8 cellular contexts compared by ENCODE assay signal in genomic region chr3:38345879-38346583, GRCh38. TPM values are rescaled to one million over a fixed set of nuclear protein-coding genes. Genes with fewer than 3 reads are reported as not detected.
DNase-seq lines count a peak whose midpoint lies in the region; ATAC-seq, FAIRE-seq and TF ChIP-seq lines count a peak whose summit lies in the region.

No MANE protein-coding gene starts in this region.

- peak; percentile 36 for ATAC-seq in GM18870 (IDR thresholded peaks at IDR 0.05; ENCODE audit: unreplicated experiment)
- peak; percentile 26 for ATAC-seq in HG03196 (IDR thresholded peaks at IDR 0.05; ENCODE audit: unreplicated experiment)
- no peak for ATAC-seq in activated CD4-positive, CD25-positive, alpha-beta regulatory T cell treated with anti-CD3 and anti-CD28 coated beads, Interleukin-2, amount 50 U/mL, for 24 hours

- H3K27me3 Mint-ChIP-seq in nephron (ENCODE audit: low read depth), result peaks cover 17% of the 10 kb centered on the region

- H3K27me3 ChIP-seq in bronchial epithelial cell (ENCODE audit: control insufficient read depth, insufficient read depth, low read length), result no peaks in the 10 kb centered on the region

- FAIRE-seq in bronchial epithelial cell (lab: Jason Lieb, UNC), result no peak

- no peaks in the 10 kb centered on the region for H3K36me3 ChIP-seq in bronchial epithelial cell (ENCODE audit: control insufficient read depth, insufficient read depth, low read length)

- H3K27ac Mint-ChIP-seq in nephron, result peak overlapping the region in 1 of 3 experiments; percentile 63

- H3K4me3 Mint-ChIP-seq in nephron, result peak overlapping the region; percentile 84 to 90 (median 89)

- H3K4me3 ChIP-seq in bronchial epithelial cell (ENCODE audit: low read depth, low read length), result peak overlapping the region; percentile 76

- H3K9me3 Mint-ChIP-seq in nephron, result peaks cover 4% of the 10 kb centered on the region

- H3K36me3 Mint-ChIP-seq in nephron (ENCODE audit: low read depth), result no peaks in the 10 kb centered on the region

- no peak for DNase-seq in bronchial epithelial cell (ENCODE audit: low read depth)
- no peak for DNase-seq in COLO829 (ENCODE audit: low spot score)
- DNase-seq in NCI-H2107 treated with DMSO at 0.1 percent for 48 hours (lab: John Stamatoyannopoulos, UW; ENCODE audit: unreplicated experiment), result no peak
- no peak for DNase-seq in NCI-H187 (lab: John Stamatoyannopoulos, UW)

- H3K4me1 Mint-ChIP-seq in nephron, result no peaks in the 10 kb centered on the region

- TF ChIP-seq CTCF in bronchial epithelial cell (IDR thresholded peaks at IDR 0.05; ENCODE audit: insufficient read depth, low read length, severe bottlenecking) (no peak), nephron (IDR thresholded peaks at IDR 0.05; ENCODE audit: unreplicated experiment in 3 of 3) (no peak)

RNA-seq across cellular contexts. Expression of gene XYLB, which starts 0.6 kb away (rescaled TPM):
- total RNA-seq in bronchial epithelial cell, result 1.5 and 2.1 TPM in 2 replicates

Comparison
In these comparisons a context has a peak if more than half of its experiments do, and no peak if none do; other contexts are left out.
1. ATAC-seq: peak in GM18870 (single experiment) and HG03196 (single experiment); none in activated CD4-positive, CD25-positive, alpha-beta regulatory T cell treated with anti-CD3 and anti-CD28 coated beads, Interleukin-2, amount 50 U/mL, for 24 hours (0 of 2).